Comparison of ENCODE assay signal across 34 cellular contexts in genomic region chr14:69226178-69226577, GRCh38. TPM values are rescaled to one million over a fixed set of nuclear protein-coding genes. Genes with fewer than 3 reads are reported as not detected.
DNase-seq lines count a peak whose midpoint lies in the region; ATAC-seq and TF ChIP-seq lines count a peak whose summit lies in the region.
"Had no signal": no experiment of that assay in that cellular context is flagged by ENCODE, and none has a peak within 500 bp of the region (broad histone marks: within the 10 kb centered on the region; RNA-seq: fewer than 3 reads in every experiment).

No MANE protein-coding gene starts in this region.

- no peaks in the 10 kb centered on the region for H3K27me3 ChIP-seq in psoas muscle (ENCODE audit: insufficient read depth in 3 of 3, low read length in 2 of 3)
- H3K27me3 ChIP-seq: left lung, upper lobe of left lung had no signal

- 35 to 43% (median 37%) methylated on average over 9 of the region's 9 CpGs for WGBS in psoas muscle, 3 donors

- peaks cover 2 to 46% of the 10 kb centered on the region in 2 donors for H3K36me3 ChIP-seq in psoas muscle (ENCODE audit: insufficient read depth in 1 of 2, low read depth in 1 of 2)

- H3K27me3 Mint-ChIP-seq in effector memory CD8-positive, alpha-beta T cell: no peaks in the 10 kb centered on the region
- H3K27me3 Mint-ChIP-seq: activated naive CD4-positive, alpha-beta T cell treated with anti-CD3 and anti-CD28 coated beads, Interleukin-2, amount 10 ng/mL, durations not matched to agents 7 days and 5 days; CD4-positive, CD25-positive, alpha-beta regulatory T cell; central memory CD8-positive, alpha-beta T cell; natural killer cell treated with Interleukin-12 subunit alpha and Interleukin-12 subunit beta and Interleukin-15 and Interleukin-18, amount 100 ng/mL, for 72 hours; stimulated activated memory B cell treated with anti-CD40 and anti-IgM and Interleukin-4, amounts not matched to agents 10 μg/mL and 1 μg/mL and 100 μg/mL, for 72 hours; T-cell had no signal

- H3K4me1 Mint-ChIP-seq in effector memory CD8-positive, alpha-beta T cell (ENCODE audit: low read depth in 2 of 2): no peaks in the 10 kb centered on the region
- H3K4me1 Mint-ChIP-seq: activated naive CD4-positive, alpha-beta T cell treated with anti-CD3 and anti-CD28 coated beads, Interleukin-2, amount 10 ng/mL, durations not matched to agents 7 days and 5 days; central memory CD8-positive, alpha-beta T cell; immature natural killer cell; stimulated activated memory B cell treated with anti-CD40 and anti-IgM and Interleukin-4, amounts not matched to agents 10 μg/mL and 1 μg/mL and 100 μg/mL, for 72 hours; T-cell had no signal

- H3K4me3 ChIP-seq in psoas muscle: no peak overlapping the region
- H3K4me3 ChIP-seq: GM23338, left lung, upper lobe of left lung had no signal

- peak; percentile 82 to 91 for ATAC-seq in left cardiac atrium
- peak in 3 of 4 donors; percentile 30 to 59 (median 44) for ATAC-seq in psoas muscle
- no peak for ATAC-seq in GM19351 (IDR thresholded peaks at IDR 0.05; ENCODE audit: unreplicated experiment)
- no peak for ATAC-seq in effector memory CD8-positive, alpha-beta T cell (replicated peaks)
- ATAC-seq: activated CD4-positive, CD25-positive, alpha-beta regulatory T cell treated with anti-CD3 and anti-CD28 coated beads, Interleukin-2, amount 50 U/mL, for 24 hours; GM23338; left lung; natural killer cell treated with Interleukin-12 subunit alpha and Interleukin-12 subunit beta and Interleukin-15 and Interleukin-18, amount 100 ng/mL, for 72 hours; stimulated activated memory B cell treated with anti-CD40 and anti-IgM and Interleukin-4, amounts not matched to agents 10 μg/mL and 1 μg/mL and 100 μg/mL, for 72 hours; T-cell had no signal

- DNase-seq in OCI-M1 (lab: John Stamatoyannopoulos, UW) (peak; percentile 3), dermis blood vessel endothelial cell (peak; percentile 84), left cardiac atrium (peak; percentile 35), psoas muscle (no peak), activated T-cell treated with anti-CD3 and anti-CD28 coated beads for 4 hours (no peak), ureter (ENCODE audit: low spot score) (no peak)
- DNase-seq in effector memory CD8-positive, alpha-beta T cell: no peak
- DNase-seq: activated CD4-positive, alpha-beta T cell treated with anti-CD3 and anti-CD28 coated beads, Interleukin-2, amount 50 U/mL, for 48 hours; activated CD8-positive, alpha-beta memory T cell treated with anti-CD3 and anti-CD28 coated beads, Interleukin-2, amount 50 U/mL, for 4 hours; activated naive CD4-positive, alpha-beta T cell treated with anti-CD3 and anti-CD28 coated beads, Interleukin-2, amount 10 ng/mL, durations not matched to agents 7 days and 5 days; amygdala; CD4-positive, CD25-positive, alpha-beta regulatory T cell; HFFc6; hippocampal formation; immature natural killer cell; left lung; midbrain; NCI-H1417 treated with DMSO at 0.1 percent for 48 hours; NCI-H2081; NCI-H345; NCI-H748 treated with DMSO at 0.1 percent for 48 hours; retina; stimulated activated CD4-positive, alpha-beta T cell treated with anti-CD3 and anti-CD28 coated beads, Interleukin-12 subunit alpha, Interleukin-12 subunit beta, amount 100 ng/mL, for 4 hours; stimulated activated CD4-positive, alpha-beta T cell treated with anti-CD3 and anti-CD28 coated beads, Interleukin-4, amount 100 ng/mL, for 4 hours; substantia nigra; T-cell; upper lobe of left lung had no signal

- H3K27ac ChIP-seq in psoas muscle: peak overlapping the region; percentile 39
- H3K27ac ChIP-seq: KMS-11, left lung, upper lobe of left lung had no signal

- H3K36me3 Mint-ChIP-seq in effector memory CD8-positive, alpha-beta T cell (ENCODE audit: insufficient read depth): peaks cover 5% of the 10 kb centered on the region
- H3K36me3 Mint-ChIP-seq: natural killer cell treated with Interleukin-12 subunit alpha and Interleukin-12 subunit beta and Interleukin-15 and Interleukin-18, amount 100 ng/mL, for 72 hours had no signal

- peaks cover 10% of the 10 kb centered on the region for H3K4me1 ChIP-seq in psoas muscle
- H3K4me1 ChIP-seq: left lung, upper lobe of left lung had no signal

- H3K4me3 Mint-ChIP-seq in effector memory CD8-positive, alpha-beta T cell: no peak overlapping the region
- H3K4me3 Mint-ChIP-seq: activated naive CD4-positive, alpha-beta T cell treated with anti-CD3 and anti-CD28 coated beads, Interleukin-2, amount 10 ng/mL, durations not matched to agents 7 days and 5 days; CD4-positive, CD25-positive, alpha-beta regulatory T cell; central memory CD8-positive, alpha-beta T cell; GM23338; HFFc6; immature natural killer cell; natural killer cell treated with Interleukin-12 subunit alpha and Interleukin-12 subunit beta and Interleukin-15 and Interleukin-18, amount 100 ng/mL, for 72 hours; stimulated activated memory B cell treated with anti-CD40 and anti-IgM and Interleukin-4, amounts not matched to agents 10 μg/mL and 1 μg/mL and 100 μg/mL, for 72 hours; T-cell had no signal

- H3K27ac Mint-ChIP-seq in effector memory CD8-positive, alpha-beta T cell: peak overlapping the region in 1 of 2 donors; percentile 26
- H3K27ac Mint-ChIP-seq: activated naive CD4-positive, alpha-beta T cell treated with anti-CD3 and anti-CD28 coated beads, Interleukin-2, amount 10 ng/mL, durations not matched to agents 7 days and 5 days; CD4-positive, CD25-positive, alpha-beta regulatory T cell; HFFc6; immature natural killer cell; natural killer cell treated with Interleukin-12 subunit alpha and Interleukin-12 subunit beta and Interleukin-15 and Interleukin-18, amount 100 ng/mL, for 72 hours; stimulated activated memory B cell treated with anti-CD40 and anti-IgM and Interleukin-4, amounts not matched to agents 10 μg/mL and 1 μg/mL and 100 μg/mL, for 72 hours; T-cell had no signal

- intact Hi-C loops in left cardiac atrium (cut with DNase I) (loop anchor here (10.0 kb wide), 2 partner anchors 71 to 91 kb away; partner anchors contain the start of gene DCAF5 (in 1 of the 2)), psoas muscle (cut with DNase I) (no loop called here)

- H3K9me3 ChIP-seq in psoas muscle: no peaks in the 10 kb centered on the region
- H3K9me3 ChIP-seq: left lung, upper lobe of left lung had no signal

- TF ChIP-seq CTCF in psoas muscle (IDR thresholded peaks at IDR 0.05): no peak

- no peaks in the 10 kb centered on the region for H3K9me3 Mint-ChIP-seq in effector memory CD8-positive, alpha-beta T cell
- H3K9me3 Mint-ChIP-seq: activated naive CD4-positive, alpha-beta T cell treated with anti-CD3 and anti-CD28 coated beads, Interleukin-2, amount 10 ng/mL, durations not matched to agents 7 days and 5 days; central memory CD8-positive, alpha-beta T cell; GM23338; HFFc6; immature natural killer cell; natural killer cell treated with Interleukin-12 subunit alpha and Interleukin-12 subunit beta and Interleukin-15 and Interleukin-18, amount 100 ng/mL, for 72 hours; stimulated activated memory B cell treated with anti-CD40 and anti-IgM and Interleukin-4, amounts not matched to agents 10 μg/mL and 1 μg/mL and 100 μg/mL, for 72 hours; T-cell had no signal

RNA-seq across cellular contexts. Expression of gene GALNT16, which starts 33.8 kb away (rescaled TPM):
- 0.17 and 0.19 TPM in 2 replicates for total RNA-seq in dermis blood vessel endothelial cell
- total RNA-seq in left cardiac atrium: 10 to 100 TPM; 28.8 to 50.0 TPM
- 1 to 10 TPM; 1.7 to 2.6 (median 2.4) TPM for total RNA-seq in psoas muscle
- polyA plus RNA-seq in psoas muscle: 1 to 10 TPM in 1 of 3 donors, under 1 TPM in 2; 0.83 to 1.4 (median 0.95) TPM
- total RNA-seq in ureter: 1.6 TPM
- total RNA-seq: CD4-positive, CD25-positive, alpha-beta regulatory T cell had no signal
- polyA plus RNA-seq: immature natural killer cell had no signal

RNA-seq across cellular contexts. Expression of gene EXD2, which starts 34.9 kb away (rescaled TPM):
- total RNA-seq in dermis blood vessel endothelial cell (32.0 and 33.3 TPM in 2 replicates), left cardiac atrium (10 to 100 TPM; 15.8 to 17.1 TPM), psoas muscle (10 to 100 TPM; 12.6 to 17.3 (median 13.6) TPM), ureter (21.0 TPM)
- 10 to 100 TPM in 2 of 3 donors, 1 to 10 TPM in 1; 6.8 to 12.5 (median 10.1) TPM for polyA plus RNA-seq in psoas muscle

Comparison
In these comparisons a context has a peak if more than half of its experiments do, and no peak if none do; other contexts are left out.
1. DNase-seq: peak in OCI-M1 (single experiment), dermis blood vessel endothelial cell (single experiment) and left cardiac atrium (single experiment); none in psoas muscle (0 of 2), activated T-cell treated with anti-CD3 and anti-CD28 coated beads for 4 hours (single experiment), ureter (single experiment) and effector memory CD8-positive, alpha-beta T cell (0 of 3).
2. ATAC-seq: peak in left cardiac atrium (2 of 2) and psoas muscle (3 of 4); none in GM19351 (single experiment) and effector memory CD8-positive, alpha-beta T cell (single experiment).
3. RNA of gene GALNT16, which starts 33.8 kb away (total RNA-seq): 28.8 to 50.0 TPM in left cardiac atrium; 1.7 to 2.6 TPM in psoas muscle, 1.6 TPM in ureter (single experiment) and 0.17 to 0.19 TPM in dermis blood vessel endothelial cell; every median in the first group is over 4 times any median in the second.
4. intact Hi-C loops: an anchor here in left cardiac atrium (10.0 kb wide); none called in psoas muscle.